8 cellular contexts compared by ENCODE assay signal in genomic region chr5:68287976-68288755, GRCh38.
DNase-seq lines count a peak whose midpoint lies in the region; ATAC-seq and TF ChIP-seq lines count a peak whose summit lies in the region.

No MANE protein-coding gene starts in this region.

- H3K4me1 ChIP-seq in KMS-11 (ENCODE audit: low read depth, poor library complexity, severe bottlenecking), result peaks cover 61% of the 10 kb centered on the region
- peaks cover 10% of the 10 kb centered on the region for H3K4me1 ChIP-seq in colonic mucosa

- no peaks in the 10 kb centered on the region for H3K9me3 ChIP-seq in colonic mucosa

- H3K79me2 ChIP-seq in KMS-11 (ENCODE audit: insufficient read depth, low read depth), result 0 out of 2 replicates have a peak, but pooled peaks cover 5% of the 10 kb centered on the region

- no peaks in the 10 kb centered on the region for H4K20me1 ChIP-seq in KMS-11 (ENCODE audit: insufficient read depth)

- H3K4me3 ChIP-seq in KMS-11 (IDR thresholded peaks at IDR 0.05; ENCODE audit: insufficient read depth, low read depth, low read length) (no peak overlapping the region), colonic mucosa (peak overlapping the region; percentile 52)

- H3K9ac ChIP-seq in KMS-11, result peak overlapping the region; percentile 71
- peak overlapping the region; percentile 71 to 86 for H3K9ac ChIP-seq in colonic mucosa (ENCODE audit: low read depth in 2 of 2, low read length in 2 of 2)

- H2AFZ ChIP-seq in KMS-11 (ENCODE audit: low read depth), result peak overlapping the region; percentile 55

- DNase-seq in DMS79 treated with DMSO at 0.1 percent for 48 hours (lab: John Stamatoyannopoulos, UW), result peak; percentile 66
- DNase-seq in activated CD4-positive, alpha-beta T cell treated with anti-CD3 and anti-CD28 coated beads for 1 hour, result peak; percentile 26
- DNase-seq in colonic mucosa, result peak; percentile 74
- DNase-seq in left colon, result peak; percentile 66 to 71
- DNase-seq in stimulated activated CD4-positive, alpha-beta T cell treated with anti-CD3 and anti-CD28 coated beads, Interleukin-1b, Interleukin-23, amount 100 ng/mL, for 48 hours, result peak; percentile 28
- DNase-seq in NCI-H345 treated with DMSO at 0.1 percent for 48 hours (lab: John Stamatoyannopoulos, UW; ENCODE audit: unreplicated experiment), result no peak

- H3K4me2 ChIP-seq in KMS-11, result peak overlapping the region; percentile 93

- TF ChIP-seq CTCF in KMS-11 (conservative IDR thresholded peaks at IDR 0.05; ENCODE audit: low read depth, low read length) (no peak), colonic mucosa (IDR thresholded peaks at IDR 0.05) (no peak)

- peak overlapping the region; percentile 82 for H3K27ac ChIP-seq in KMS-11
- H3K27ac ChIP-seq in colonic mucosa, result peak overlapping the region; percentile 93

- peak; percentile 83 for ATAC-seq in GM21529 (IDR thresholded peaks at IDR 0.05; ENCODE audit: unreplicated experiment)
- ATAC-seq in left colon, result peak; percentile 78

- H3K27me3 ChIP-seq in KMS-11 (ENCODE audit: insufficient read depth, low read depth) (no peaks in the 10 kb centered on the region), colonic mucosa (no peaks in the 10 kb centered on the region)

- no peaks in the 10 kb centered on the region for H3K36me3 ChIP-seq in KMS-11 (ENCODE audit: insufficient read depth)
- H3K36me3 ChIP-seq in colonic mucosa, result no peaks in the 10 kb centered on the region

- intact Hi-C loops in colonic mucosa (cut with DNase I), result loop anchor here (5.0 to 10.0 kb wide), 4 partner anchors 97 to 674 kb away; no protein-coding TSS in a partner anchor
- intact Hi-C loops in left colon (cut with DNase I, micrococcal nuclease), result loop anchor here in 1 of 2 donors (5.0 kb wide), 1 partner anchor 174 kb away; no protein-coding TSS in a partner anchor
